ENCODE assay signal across 8 cellular contexts in genomic region chr1:205228052-205228451, GRCh38. TPM values are rescaled to one million over a fixed set of nuclear protein-coding genes. Genes with fewer than 3 reads are reported as not detected.
DNase-seq lines count a peak whose midpoint lies in the region; ATAC-seq and TF ChIP-seq lines count a peak whose summit lies in the region.

No MANE protein-coding gene starts in this region.

- H3K27ac Mint-ChIP-seq in naive thymus-derived CD8-positive, alpha-beta T cell, result peak overlapping the region in 9 of 10 donors; percentile 55 to 95 (median 86)

- H3K9me3 Mint-ChIP-seq in naive thymus-derived CD8-positive, alpha-beta T cell, result no peaks in the 10 kb centered on the region

- peaks cover 14 to 28% (median 27%) of the 10 kb centered on the region in 4 donors for H3K4me1 Mint-ChIP-seq in naive thymus-derived CD8-positive, alpha-beta T cell

- H3K27me3 Mint-ChIP-seq in naive thymus-derived CD8-positive, alpha-beta T cell, result peaks cover 0 to 17% (median 0%) of the 10 kb centered on the region in 5 donors

- H3K4me3 ChIP-seq in Jurkat, Clone E6-1 (ENCODE audit: low read length), result peak overlapping the region; percentile 61
- peak overlapping the region; percentile 69 for H3K4me3 ChIP-seq in choroid plexus epithelial cell (ENCODE audit: low read depth, low read length)

- H3K36me3 Mint-ChIP-seq in naive thymus-derived CD8-positive, alpha-beta T cell, result no peaks in the 10 kb centered on the region

- TF ChIP-seq CTCF in choroid plexus epithelial cell (conservative IDR thresholded peaks at IDR 0.05; ENCODE audit: low read depth, low read length), result no peak
- TF ChIP-seq CTCF in GM10266 (IDR thresholded peaks at IDR 0.05; ENCODE audit: control insufficient read depth, insufficient read depth, low read depth, missing control alignments), result no peak

- POLR2A ChIA-PET in naive thymus-derived CD8-positive, alpha-beta T cell (lab: Charles Lee), result interaction anchor here (0.6 to 3.8 kb wide), 17 partner anchors 10 to 404 kb away, joined by 3 to 35 read pairs (median 4); partner anchors contain the start of genes DSTYK, ELK4 and RBBP5

- ATAC-seq in GM18502 (IDR thresholded peaks at IDR 0.05; ENCODE audit: poor library complexity, unreplicated experiment), result peak; percentile 28
- peak; percentile 19 to 21 for ATAC-seq in naive thymus-derived CD8-positive, alpha-beta T cell
- no peak for ATAC-seq in HG03460 (IDR thresholded peaks at IDR 0.05; ENCODE audit: unreplicated experiment)
- ATAC-seq in GM18519 (IDR thresholded peaks at IDR 0.05; ENCODE audit: low FRiP score, unreplicated experiment), result no peak

- DNase-seq in Jurkat, Clone E6-1 (ENCODE audit: low read depth, low spot score), result no peak
- DNase-seq in choroid plexus epithelial cell (ENCODE audit: low read depth) (no peak), GM10266 (ENCODE audit: extremely low spot score) (no peak), NCI-H1092 treated with DMSO at 0.1 percent for 48 hours (lab: John Stamatoyannopoulos, UW) (no peak)
- peak in 2 of 10 donors; percentile 26 to 29 for DNase-seq in naive thymus-derived CD8-positive, alpha-beta T cell

- H3K4me3 Mint-ChIP-seq in naive thymus-derived CD8-positive, alpha-beta T cell, result peak overlapping the region; percentile 88 to 98 (median 93)

RNA-seq across cellular contexts. Expression of gene TMCC2, which starts 0.3 kb away (rescaled TPM):
- polyA plus RNA-seq in Jurkat, Clone E6-1 (2012; ENCODE audit: insufficient read depth, insufficient read length), result 2.6 TPM
- total RNA-seq in naive thymus-derived CD8-positive, alpha-beta T cell, result 1 to 10 TPM; 3.9 to 4.7 TPM
- polyA plus RNA-seq in naive thymus-derived CD8-positive, alpha-beta T cell, result 1 to 10 TPM in 1 of 3 donors, under 1 TPM in 2; 0.37 to 2.0 (median 0.40) TPM

RNA-seq across cellular contexts. Expression of gene DSTYK, which starts 16.6 kb away (rescaled TPM):
- polyA plus RNA-seq in Jurkat, Clone E6-1 (2012; ENCODE audit: insufficient read depth, insufficient read length), result 3.4 TPM
- total RNA-seq in naive thymus-derived CD8-positive, alpha-beta T cell, result 10 to 100 TPM; 15.9 to 17.5 TPM
- 1 to 10 TPM; 5.2 to 8.6 (median 7.0) TPM for polyA plus RNA-seq in naive thymus-derived CD8-positive, alpha-beta T cell

Comparison
In these comparisons a context has a peak if more than half of its experiments do, and no peak if none do; other contexts are left out.
1. ATAC-seq: peak in GM18502 (single experiment) and naive thymus-derived CD8-positive, alpha-beta T cell (2 of 2); none in HG03460 (single experiment) and GM18519 (single experiment).